8 cellular contexts compared by ENCODE assay signal in genomic region chr11:9664276-9665171, GRCh38. TPM values are rescaled to one million over a fixed set of nuclear protein-coding genes. Genes with fewer than 3 reads are reported as not detected.
DNase-seq lines count a peak whose midpoint lies in the region; ATAC-seq and TF ChIP-seq lines count a peak whose summit lies in the region.

No MANE protein-coding gene starts in this region.

- H3K27ac ChIP-seq in layer of hippocampus (ENCODE audit: low read depth, low read length) = peak overlapping the region; percentile 88

- no peaks in the 10 kb centered on the region for H3K27me3 ChIP-seq in layer of hippocampus (ENCODE audit: control insufficient read depth, insufficient read depth, low read length)

- peak; percentile 50 for DNase-seq in Daoy (ENCODE audit: low read depth)
- DNase-seq in central memory CD4-positive, alpha-beta T cell = peak; percentile 12
- peak; percentile 30 for DNase-seq in stimulated activated CD8-positive, alpha-beta memory T cell treated with anti-CD3 and anti-CD28 coated beads, Interleukin-4, amount 100 ng/mL, for 48 hours
- DNase-seq in T1000 (lab: John Stamatoyannopoulos, UW) = no peak

- ATAC-seq in GM19395 (IDR thresholded peaks at IDR 0.05; ENCODE audit: unreplicated experiment) = peak; percentile 51
- ATAC-seq in HG03432 (IDR thresholded peaks at IDR 0.05; ENCODE audit: unreplicated experiment) = peak; percentile 51
- ATAC-seq in SK-N-SH treated with all-trans-retinoic acid at 6 μM for 48 hours = peak; percentile 79

TF ChIP-seq in SK-N-SH treated with all-trans-retinoic acid at 6 μM for 48 hours, 23 proteins besides CTCF, POLR2A, EP300 and RAD21:
- TF ChIP-seq ESRRG (CRISPR knock-in tag; IDR thresholded peaks at IDR 0.05) = no peak
- no peak for TF ChIP-seq ZFP30 (CRISPR knock-in tag; IDR thresholded peaks at IDR 0.05)
- no peak for TF ChIP-seq RARB (CRISPR knock-in tag; IDR thresholded peaks at IDR 0.05)
- no peak for TF ChIP-seq OSR1 (CRISPR knock-in tag; IDR thresholded peaks at IDR 0.05)
- TF ChIP-seq ZFP3 (CRISPR knock-in tag; IDR thresholded peaks at IDR 0.05) = no peak
- TF ChIP-seq CSRNP3 (CRISPR knock-in tag; IDR thresholded peaks at IDR 0.05) = no peak
- no peak for TF ChIP-seq CREB5 (CRISPR knock-in tag; IDR thresholded peaks at IDR 0.05; ENCODE audit: low read depth)
- no peak for TF ChIP-seq POU6F1 (CRISPR knock-in tag; IDR thresholded peaks at IDR 0.05; ENCODE audit: borderline replicate concordance, low read depth)
- TF ChIP-seq ARNTL (CRISPR knock-in tag; IDR thresholded peaks at IDR 0.05; ENCODE audit: borderline replicate concordance, low read depth) = no peak
- TF ChIP-seq GLIS3 (CRISPR knock-in tag; IDR thresholded peaks at IDR 0.05) = no peak
- TF ChIP-seq SNAI2 (CRISPR knock-in tag; IDR thresholded peaks at IDR 0.05) = no peak
- TF ChIP-seq PPARA (CRISPR knock-in tag; IDR thresholded peaks at IDR 0.05; ENCODE audit: borderline replicate concordance) = no peak
- TF ChIP-seq ZNF70 (CRISPR knock-in tag; IDR thresholded peaks at IDR 0.05) = no peak
- TF ChIP-seq TOX (CRISPR knock-in tag; IDR thresholded peaks at IDR 0.05; ENCODE audit: borderline replicate concordance) = no peak
- TF ChIP-seq ZNF8 (CRISPR knock-in tag; IDR thresholded peaks at IDR 0.05) = no peak
- TF ChIP-seq CSDC2 (CRISPR knock-in tag; IDR thresholded peaks at IDR 0.05) = no peak
TF ChIP-seq in SK-N-SH treated with all-trans-retinoic acid at 6 μM for 48 hours: peak in this region for 0.

RNA-seq across cellular contexts. Expression of gene SWAP70, which starts 0.6 kb away (rescaled TPM):
- 8.9 and 9.1 TPM in 2 replicates for total RNA-seq in Daoy (2014; rRNA removed; shearing (Covaris generic))
